ENCODE assay signal across 1 cellular context in the genomic region with DNA sequence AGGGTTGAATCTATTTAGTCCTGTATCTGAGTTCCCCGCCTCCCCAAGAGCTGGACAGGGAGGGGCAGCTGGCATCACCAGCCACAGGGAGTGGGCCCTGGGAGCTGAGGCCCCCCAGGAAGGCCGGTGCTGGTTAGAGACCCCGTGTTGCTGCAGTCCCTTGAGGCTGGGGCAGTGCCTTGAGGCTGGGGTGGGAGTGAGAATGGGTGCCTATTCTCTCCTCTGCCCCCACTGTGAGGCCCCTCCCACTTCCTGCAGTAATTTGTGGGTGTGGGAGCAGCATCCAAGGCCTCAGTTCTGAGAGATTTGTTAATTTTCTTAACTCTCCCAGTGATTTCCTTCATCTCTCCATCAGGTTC.
TF ChIP-seq lines count a peak whose summit lies in the region.

No MANE protein-coding gene starts in this region.

TF ChIP-seq in HepG2, 621 proteins besides CTCF, POLR2A, EP300 and RAD21:
- TF ChIP-seq RBM39 (IDR thresholded peaks at IDR 0.05; ENCODE audit: low read depth, low read length, poor library complexity, severe bottlenecking) (no peak), ZBTB42 (CRISPR knock-in tag; IDR thresholded peaks at IDR 0.05) (no peak), HOXA7 (CRISPR knock-in tag; IDR thresholded peaks at IDR 0.05) (no peak), ZFX (CRISPR knock-in tag; IDR thresholded peaks at IDR 0.05; ENCODE audit: low read depth) (no peak), SETDB1 (CRISPR knock-in tag; IDR thresholded peaks at IDR 0.05; ENCODE audit: borderline replicate concordance) (no peak), NCOA5 (CRISPR knock-in tag; IDR thresholded peaks at IDR 0.05) (no peak), ZNF12 (CRISPR knock-in tag; IDR thresholded peaks at IDR 0.05) (no peak), ZNF232 (CRISPR knock-in tag; IDR thresholded peaks at IDR 0.05; ENCODE audit: borderline replicate concordance) (no peak), PHF20 (CRISPR knock-in tag; IDR thresholded peaks at IDR 0.05) (no peak), CHCHD3 (CRISPR knock-in tag; IDR thresholded peaks at IDR 0.05) (no peak), XRCC5 (optimal IDR thresholded peaks at IDR 0.05; ENCODE audit: low read length) (no peak), ZBTB7B (CRISPR knock-in tag; IDR thresholded peaks at IDR 0.05) (no peak)
- TF ChIP-seq, protein P1, sequence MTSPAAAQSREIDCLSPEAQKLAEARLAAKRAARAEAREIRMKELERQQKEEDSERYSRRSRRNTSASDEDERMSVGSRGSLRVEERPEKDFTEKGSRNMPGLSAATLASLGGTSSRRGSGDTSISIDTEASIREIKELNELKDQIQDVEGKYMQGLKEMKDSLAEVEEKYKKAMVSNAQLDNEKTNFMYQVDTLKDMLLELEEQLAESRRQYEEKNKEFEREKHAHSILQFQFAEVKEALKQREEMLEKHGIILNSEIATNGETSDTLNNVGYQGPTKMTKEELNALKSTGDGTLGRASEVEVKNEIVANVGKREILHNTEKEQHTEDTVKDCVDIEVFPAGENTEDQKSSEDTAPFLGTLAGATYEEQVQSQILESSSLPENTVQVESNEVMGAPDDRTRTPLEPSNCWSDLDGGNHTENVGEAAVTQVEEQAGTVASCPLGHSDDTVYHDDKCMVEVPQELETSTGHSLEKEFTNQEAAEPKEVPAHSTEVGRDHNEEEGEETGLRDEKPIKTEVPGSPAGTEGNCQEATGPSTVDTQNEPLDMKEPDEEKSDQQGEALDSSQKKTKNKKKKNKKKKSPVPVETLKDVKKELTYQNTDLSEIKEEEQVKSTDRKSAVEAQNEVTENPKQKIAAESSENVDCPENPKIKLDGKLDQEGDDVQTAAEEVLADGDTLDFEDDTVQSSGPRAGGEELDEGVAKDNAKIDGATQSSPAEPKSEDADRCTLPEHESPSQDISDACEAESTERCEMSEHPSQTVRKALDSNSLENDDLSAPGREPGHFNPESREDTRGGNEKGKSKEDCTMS (CRISPR knock-in tag; conservative IDR thresholded peaks at IDR 0.05): no peak
- TF ChIP-seq, protein P2, sequence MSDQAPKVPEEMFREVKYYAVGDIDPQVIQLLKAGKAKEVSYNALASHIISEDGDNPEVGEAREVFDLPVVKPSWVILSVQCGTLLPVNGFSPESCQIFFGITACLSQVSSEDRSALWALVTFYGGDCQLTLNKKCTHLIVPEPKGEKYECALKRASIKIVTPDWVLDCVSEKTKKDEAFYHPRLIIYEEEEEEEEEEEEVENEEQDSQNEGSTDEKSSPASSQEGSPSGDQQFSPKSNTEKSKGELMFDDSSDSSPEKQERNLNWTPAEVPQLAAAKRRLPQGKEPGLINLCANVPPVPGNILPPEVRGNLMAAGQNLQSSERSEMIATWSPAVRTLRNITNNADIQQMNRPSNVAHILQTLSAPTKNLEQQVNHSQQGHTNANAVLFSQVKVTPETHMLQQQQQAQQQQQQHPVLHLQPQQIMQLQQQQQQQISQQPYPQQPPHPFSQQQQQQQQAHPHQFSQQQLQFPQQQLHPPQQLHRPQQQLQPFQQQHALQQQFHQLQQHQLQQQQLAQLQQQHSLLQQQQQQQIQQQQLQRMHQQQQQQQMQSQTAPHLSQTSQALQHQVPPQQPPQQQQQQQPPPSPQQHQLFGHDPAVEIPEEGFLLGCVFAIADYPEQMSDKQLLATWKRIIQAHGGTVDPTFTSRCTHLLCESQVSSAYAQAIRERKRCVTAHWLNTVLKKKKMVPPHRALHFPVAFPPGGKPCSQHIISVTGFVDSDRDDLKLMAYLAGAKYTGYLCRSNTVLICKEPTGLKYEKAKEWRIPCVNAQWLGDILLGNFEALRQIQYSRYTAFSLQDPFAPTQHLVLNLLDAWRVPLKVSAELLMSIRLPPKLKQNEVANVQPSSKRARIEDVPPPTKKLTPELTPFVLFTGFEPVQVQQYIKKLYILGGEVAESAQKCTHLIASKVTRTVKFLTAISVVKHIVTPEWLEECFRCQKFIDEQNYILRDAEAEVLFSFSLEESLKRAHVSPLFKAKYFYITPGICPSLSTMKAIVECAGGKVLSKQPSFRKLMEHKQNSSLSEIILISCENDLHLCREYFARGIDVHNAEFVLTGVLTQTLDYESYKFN (CRISPR knock-in tag; conservative IDR thresholded peaks at IDR 0.05): no peak
- TF ChIP-seq, protein P3, sequence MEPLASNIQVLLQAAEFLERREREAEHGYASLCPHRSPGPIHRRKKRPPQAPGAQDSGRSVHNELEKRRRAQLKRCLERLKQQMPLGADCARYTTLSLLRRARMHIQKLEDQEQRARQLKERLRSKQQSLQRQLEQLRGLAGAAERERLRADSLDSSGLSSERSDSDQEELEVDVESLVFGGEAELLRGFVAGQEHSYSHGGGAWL (CRISPR knock-in tag; IDR thresholded peaks at IDR 0.05): no peak
- TF ChIP-seq, protein P4, sequence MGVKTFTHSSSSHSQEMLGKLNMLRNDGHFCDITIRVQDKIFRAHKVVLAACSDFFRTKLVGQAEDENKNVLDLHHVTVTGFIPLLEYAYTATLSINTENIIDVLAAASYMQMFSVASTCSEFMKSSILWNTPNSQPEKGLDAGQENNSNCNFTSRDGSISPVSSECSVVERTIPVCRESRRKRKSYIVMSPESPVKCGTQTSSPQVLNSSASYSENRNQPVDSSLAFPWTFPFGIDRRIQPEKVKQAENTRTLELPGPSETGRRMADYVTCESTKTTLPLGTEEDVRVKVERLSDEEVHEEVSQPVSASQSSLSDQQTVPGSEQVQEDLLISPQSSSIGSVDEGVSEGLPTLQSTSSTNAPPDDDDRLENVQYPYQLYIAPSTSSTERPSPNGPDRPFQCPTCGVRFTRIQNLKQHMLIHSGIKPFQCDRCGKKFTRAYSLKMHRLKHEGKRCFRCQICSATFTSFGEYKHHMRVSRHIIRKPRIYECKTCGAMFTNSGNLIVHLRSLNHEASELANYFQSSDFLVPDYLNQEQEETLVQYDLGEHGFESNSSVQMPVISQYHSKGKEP (CRISPR knock-in tag; IDR thresholded peaks at IDR 0.05): no peak
